1 cellular context compared by ENCODE assay signal in genomic region chr1:28088168-28088961, GRCh38.
TF ChIP-seq lines count a peak whose summit lies in the region.

Gene EYA3 (minus strand): TSS chr1:28088610. CDS start chr1:28058026, 30,584 bp downstream.

TF ChIP-seq in HEK293, 187 proteins besides CTCF, POLR2A, EP300 and RAD21 (continued from another document and continues in another):
- TF ChIP-seq WT1 (tag by site-specific recombination; IDR thresholded peaks at IDR 0.05) (peak; percentile 8; the same call in 1 of the 2 replicates), ZNF585B (tag by site-specific recombination; IDR thresholded peaks at IDR 0.05) (no peak), ZNF692 (tag by site-specific recombination; IDR thresholded peaks at IDR 0.05) (peak; percentile 26; the same call in 1 of the 2 replicates), ZNF223 (tag by site-specific recombination; IDR thresholded peaks at IDR 0.05) (no peak), ZNF473 (tag by site-specific recombination; IDR thresholded peaks at IDR 0.05) (no peak), ZNF654 (tag by site-specific recombination; IDR thresholded peaks at IDR 0.05; ENCODE audit: low read depth) (no peak), ZSCAN5A (tag by site-specific recombination; IDR thresholded peaks at IDR 0.05) (no peak), SP3 (tag by site-specific recombination; IDR thresholded peaks at IDR 0.05) (peak; percentile 90), ZFP69B (tag by site-specific recombination; IDR thresholded peaks at IDR 0.05) (0 out of 2 replicates have a peak, but pooled peaks have one; percentile 18), ZNF433 (tag by site-specific recombination; IDR thresholded peaks at IDR 0.05; ENCODE audit: low read depth) (no peak), ZBTB20 (tag by site-specific recombination; IDR thresholded peaks at IDR 0.05) (no peak), ZNF140 (tag by site-specific recombination; IDR thresholded peaks at IDR 0.05) (no peak), ZNF19 (tag by site-specific recombination; IDR thresholded peaks at IDR 0.05; ENCODE audit: low read depth) (no peak), ZNF366 (tag by site-specific recombination; conservative IDR thresholded peaks at IDR 0.05) (peak; percentile 69), ZNF112 (tag by site-specific recombination; IDR thresholded peaks at IDR 0.05) (no peak), ZNF26 (tag by site-specific recombination; IDR thresholded peaks at IDR 0.05) (no peak), ZNF274 (IDR thresholded peaks at IDR 0.05; ENCODE audit: low read length) (no peak), ZNF274 (tag by site-specific recombination; IDR thresholded peaks at IDR 0.05; ENCODE audit: borderline replicate concordance) (no peak), ZNF488 (tag by site-specific recombination; IDR thresholded peaks at IDR 0.05) (no peak), ZNF175 (tag by site-specific recombination; IDR thresholded peaks at IDR 0.05) (no peak), HOXA7 (CRISPR knock-in tag; IDR thresholded peaks at IDR 0.05; ENCODE audit: borderline replicate concordance) (no peak), SALL2 (tag by site-specific recombination; IDR thresholded peaks at IDR 0.05; ENCODE audit: borderline replicate concordance) (no peak), MEIS1 (CRISPR knock-in tag; IDR thresholded peaks at IDR 0.05; ENCODE audit: borderline replicate concordance) (no peak), BCL11A (tag by site-specific recombination; IDR thresholded peaks at IDR 0.05; ENCODE audit: low read depth) (0 out of 2 replicates have a peak, but pooled peaks have one; percentile 71), SP2 (tag by site-specific recombination; IDR thresholded peaks at IDR 0.05) (peak; percentile 91), ZNF292 (tag by site-specific recombination; IDR thresholded peaks at IDR 0.05; ENCODE audit: borderline replicate concordance, low read depth) (no peak), PRDM6 (tag by site-specific recombination; IDR thresholded peaks at IDR 0.05) (no peak), ZNF335 (tag by site-specific recombination; conservative IDR thresholded peaks at IDR 0.05) (peak; percentile 65), TRIM28 (IDR thresholded peaks at IDR 0.05; ENCODE audit: borderline replicate concordance, low read length) (peak; percentile 9; the same call in 1 of the 2 replicates), ZNF629 (tag by site-specific recombination; IDR thresholded peaks at IDR 0.05) (peak; percentile 86), INSM2 (tag by site-specific recombination; IDR thresholded peaks at IDR 0.05) (0 out of 2 replicates have a peak, but pooled peaks have one; percentile 33), ZNF600 (tag by site-specific recombination; IDR thresholded peaks at IDR 0.05) (peak; percentile 97), ZNF792 (tag by site-specific recombination; IDR thresholded peaks at IDR 0.05) (peak; percentile 32; the same call in 1 of the 2 replicates), ZBTB26 (tag by site-specific recombination; optimal IDR thresholded peaks at IDR 0.05) (peak; percentile 15), ZNF155 (tag by site-specific recombination; IDR thresholded peaks at IDR 0.05) (no peak), ZXDB (tag by site-specific recombination; IDR thresholded peaks at IDR 0.05) (peak; percentile 50), KLF9 (tag by site-specific recombination; IDR thresholded peaks at IDR 0.05; ENCODE audit: low read depth) (peak; percentile 96), BCL6B (tag by site-specific recombination; IDR thresholded peaks at IDR 0.05) (no peak), ZBTB10 (tag by site-specific recombination; IDR thresholded peaks at IDR 0.05) (no peak), ZBTB1 (tag by site-specific recombination; IDR thresholded peaks at IDR 0.05) (no peak), ZNF416 (tag by site-specific recombination; IDR thresholded peaks at IDR 0.05) (no peak), ZSCAN30 (tag by site-specific recombination; IDR thresholded peaks at IDR 0.05) (0 out of 2 replicates have a peak, but pooled peaks have one; percentile 54), KLF16 (tag by site-specific recombination; IDR thresholded peaks at IDR 0.05) (peak; percentile 16; the same call in 1 of the 2 replicates), ZNF24 (tag by site-specific recombination; IDR thresholded peaks at IDR 0.05) (no peak), ZNF10 (tag by site-specific recombination; IDR thresholded peaks at IDR 0.05) (peak; percentile 49; the same call in 1 of the 2 replicates), ZNF394 (tag by site-specific recombination; IDR thresholded peaks at IDR 0.05; ENCODE audit: borderline replicate concordance) (peak; percentile 58; the same call in 1 of the 2 replicates)
